ENCODE assay signal across 20 cellular contexts in the genomic region with DNA sequence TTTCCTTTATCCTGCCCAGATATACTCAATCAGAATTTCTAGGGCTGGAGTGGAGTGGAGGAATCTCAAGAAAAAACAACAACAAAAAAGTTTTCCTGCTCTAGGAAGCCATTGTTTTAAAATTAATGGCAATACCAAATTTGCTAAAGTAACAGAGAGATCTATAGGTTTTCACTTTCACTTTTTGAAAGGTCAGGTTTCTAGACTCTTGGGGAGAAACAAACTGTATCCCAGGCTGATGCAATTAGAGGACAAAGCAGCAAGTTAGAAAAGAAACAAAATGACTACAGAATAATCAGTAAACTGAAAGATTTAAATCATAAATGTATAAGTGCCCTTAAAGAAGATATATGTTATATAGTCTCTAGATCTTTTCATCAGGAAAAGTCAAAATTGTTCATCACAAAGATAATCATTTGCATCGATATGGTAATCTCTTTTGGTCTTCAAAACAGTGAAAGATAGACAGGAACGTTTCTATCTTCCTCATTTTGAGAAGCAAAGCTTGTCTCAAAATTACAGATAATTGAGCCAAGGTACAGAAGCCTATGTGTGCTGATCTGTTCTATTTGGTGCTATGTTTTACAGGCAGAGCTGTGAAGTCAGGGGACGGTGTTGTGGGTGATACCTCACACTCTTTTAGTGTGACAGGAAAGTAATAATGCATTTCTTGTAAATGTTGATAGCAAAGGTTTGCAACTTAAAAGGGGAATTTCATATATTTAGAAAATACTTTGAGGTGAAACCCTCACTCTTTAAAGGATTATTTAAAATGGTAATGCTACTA.
DNase-seq lines count a peak whose midpoint lies in the region; ATAC-seq and TF ChIP-seq lines count a peak whose summit lies in the region.
"Had no signal": no experiment of that assay in that cellular context is flagged by ENCODE, and none has a peak within 500 bp of the region (broad histone marks: within the 10 kb centered on the region; RNA-seq: fewer than 3 reads in every experiment).

No MANE protein-coding gene starts in this region.

- no peaks in the 10 kb centered on the region for H3K27me3 ChIP-seq in adipocyte (replicated peaks; ENCODE audit: control insufficient read depth, insufficient read depth, low read length)
- no peaks in the 10 kb centered on the region for H3K27me3 ChIP-seq in right atrium auricular region
- no peaks in the 10 kb centered on the region for H3K27me3 ChIP-seq in suprapubic skin
- H3K27me3 ChIP-seq: ascending aorta, BE2C, gastroesophageal sphincter, Peyer's patch, testis had no signal

- H3K27ac Mint-ChIP-seq in natural killer cell treated with Interleukin-12 subunit alpha and Interleukin-12 subunit beta and Interleukin-15 and Interleukin-18, amount 100 ng/mL, for 72 hours = peak overlapping the region; percentile 78 to 94

- TF ChIP-seq EP300 in suprapubic skin (IDR thresholded peaks at IDR 0.05) = no peak

- ATAC-seq in GM19351 (IDR thresholded peaks at IDR 0.05; ENCODE audit: unreplicated experiment) (peak; percentile 44), HG03432 (IDR thresholded peaks at IDR 0.05; ENCODE audit: unreplicated experiment) (peak; percentile 55)
- peak; percentile 77 to 88 for ATAC-seq in natural killer cell treated with Interleukin-12 subunit alpha and Interleukin-12 subunit beta and Interleukin-15 and Interleukin-18, amount 100 ng/mL, for 72 hours
- ATAC-seq: gastroesophageal sphincter had no signal

- 74% methylated on average over 3 of the region's 3 CpGs for WGBS in suprapubic skin

- H3K36me3 Mint-ChIP-seq in natural killer cell treated with Interleukin-12 subunit alpha and Interleukin-12 subunit beta and Interleukin-15 and Interleukin-18, amount 100 ng/mL, for 72 hours = no peaks in the 10 kb centered on the region

- no peaks in the 10 kb centered on the region for H3K36me3 ChIP-seq in adipocyte (ENCODE audit: control insufficient read depth, insufficient read depth, low read length, severe bottlenecking)
- H3K36me3 ChIP-seq in right atrium auricular region = no peaks in the 10 kb centered on the region
- H3K36me3 ChIP-seq in suprapubic skin = no peaks in the 10 kb centered on the region
- H3K36me3 ChIP-seq: ascending aorta, BE2C, gastroesophageal sphincter, left ventricle myocardium inferior, Peyer's patch had no signal

- no peaks in the 10 kb centered on the region for H3K9me3 Mint-ChIP-seq in natural killer cell treated with Interleukin-12 subunit alpha and Interleukin-12 subunit beta and Interleukin-15 and Interleukin-18, amount 100 ng/mL, for 72 hours

- TF ChIP-seq CTCF in right atrium auricular region (IDR thresholded peaks at IDR 0.05) (no peak), suprapubic skin (IDR thresholded peaks at IDR 0.05) (no peak)

- H3K4me1 ChIP-seq in adipocyte (ENCODE audit: control insufficient read depth, insufficient read depth, low read length) (no peaks in the 10 kb centered on the region), right atrium auricular region (no peaks in the 10 kb centered on the region), suprapubic skin (no peaks in the 10 kb centered on the region)
- H3K4me1 ChIP-seq: ascending aorta, BE2C, gastroesophageal sphincter, left ventricle myocardium inferior, Peyer's patch had no signal

- no peaks in the 10 kb centered on the region for H3K9me3 ChIP-seq in adipocyte (ENCODE audit: control insufficient read depth, low read length)
- H3K9me3 ChIP-seq in right atrium auricular region = no peaks in the 10 kb centered on the region
- H3K9me3 ChIP-seq in suprapubic skin = no peaks in the 10 kb centered on the region
- H3K9me3 ChIP-seq: ascending aorta, BE2C, gastroesophageal sphincter, Peyer's patch, testis had no signal

- H3K27me3 Mint-ChIP-seq in natural killer cell treated with Interleukin-12 subunit alpha and Interleukin-12 subunit beta and Interleukin-15 and Interleukin-18, amount 100 ng/mL, for 72 hours = no peaks in the 10 kb centered on the region

- no peak overlapping the region for H3K9ac ChIP-seq in adipocyte (ENCODE audit: low read length)

- TF ChIP-seq POLR2A in suprapubic skin (IDR thresholded peaks at IDR 0.05) = no peak

- peak overlapping the region; percentile 37 for H3K4me3 Mint-ChIP-seq in natural killer cell treated with Interleukin-12 subunit alpha and Interleukin-12 subunit beta and Interleukin-15 and Interleukin-18, amount 100 ng/mL, for 72 hours

- no peak overlapping the region for H3K4me3 ChIP-seq in adipocyte (ENCODE audit: low read length)
- H3K4me3 ChIP-seq in right atrium auricular region = no peak overlapping the region
- no peak overlapping the region for H3K4me3 ChIP-seq in suprapubic skin
- H3K4me3 ChIP-seq: ascending aorta, gastroesophageal sphincter, left ventricle myocardium inferior, Peyer's patch, SK-N-MC, testis had no signal

- H3K27ac ChIP-seq in right atrium auricular region (no peak overlapping the region), suprapubic skin (no peak overlapping the region)
- H3K27ac ChIP-seq: ascending aorta, gastroesophageal sphincter, left ventricle myocardium inferior, Peyer's patch, SK-N-MC, testis had no signal

- DNase-seq in adipocyte (ENCODE audit: low read depth) = peak; percentile 47
- DNase-seq in natural killer cell treated with Interleukin-12 subunit alpha and Interleukin-12 subunit beta and Interleukin-15 and Interleukin-18, amount 100 ng/mL, for 72 hours (ENCODE audit: low spot score) = no peak
- no peak for DNase-seq in iPS-NIHi7 (ENCODE audit: extremely low spot score)
- DNase-seq in right atrium auricular region (ENCODE audit: low spot score) = no peak
- DNase-seq in suprapubic skin (ENCODE audit: low spot score in 2 of 2) = no peak
- DNase-seq: activated CD4-positive, alpha-beta T cell treated with anti-CD3 and anti-CD28 coated beads for 4 hours; activated gamma-delta T cell; BE2C; left ventricle myocardium inferior; NCI-H1105; NCI-H526; occipital lobe; Peyer's patch; stimulated activated CD4-positive, alpha-beta T cell treated with anti-CD3 and anti-CD28 coated beads, Interleukin-4, amount 100 ng/mL, for 1 hour; testis had no signal

- peaks cover 9 to 10% of the 10 kb centered on the region in 2 donors for H3K4me1 Mint-ChIP-seq in natural killer cell treated with Interleukin-12 subunit alpha and Interleukin-12 subunit beta and Interleukin-15 and Interleukin-18, amount 100 ng/mL, for 72 hours (ENCODE audit: low read depth in 2 of 2)
